2 cellular contexts compared by ENCODE assay signal in the genomic region with DNA sequence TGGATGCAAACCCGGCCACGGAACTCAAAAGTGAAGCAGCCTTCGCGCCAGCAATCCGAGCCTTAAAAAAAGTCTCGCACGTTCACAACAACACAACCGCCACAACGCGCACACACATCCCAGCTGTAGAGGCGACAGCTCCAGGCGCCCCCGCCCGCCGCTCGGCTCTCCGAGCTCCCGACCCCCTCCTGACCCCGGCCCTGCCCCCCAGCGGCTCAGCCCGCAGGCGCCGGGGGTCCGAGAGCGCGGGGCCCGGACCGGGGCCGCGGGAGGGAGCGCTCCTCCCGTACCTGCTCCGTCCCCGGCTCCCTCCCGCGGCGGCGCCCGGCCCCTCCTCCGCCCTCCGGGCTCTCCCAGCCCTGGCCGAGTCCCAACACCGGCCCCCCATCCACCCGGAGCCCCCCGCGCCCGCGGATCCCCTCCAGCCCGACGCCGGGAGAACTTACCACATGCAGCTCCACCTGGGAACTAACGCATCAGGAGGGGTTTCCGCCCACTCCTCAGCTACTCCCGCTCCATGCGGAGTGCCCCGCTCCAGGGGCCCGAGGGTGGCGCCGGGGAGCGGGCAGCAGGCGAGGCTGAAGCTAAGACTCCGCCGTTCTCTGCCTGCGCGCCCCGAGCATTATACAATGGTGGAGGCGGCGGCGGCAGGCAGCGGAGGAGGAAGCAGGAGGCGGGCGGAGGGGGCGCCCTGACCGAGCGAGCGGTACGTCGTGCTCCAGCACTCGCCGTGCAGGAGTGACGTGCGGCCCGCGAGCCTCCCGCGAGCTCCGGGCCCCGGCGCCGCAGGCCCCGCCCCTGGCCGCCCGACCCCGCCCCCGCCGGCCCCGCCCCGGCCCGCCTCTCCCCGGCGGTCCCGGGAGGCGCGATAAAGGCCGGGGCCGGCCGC.
TF ChIP-seq lines count a peak whose summit lies in the region.

A gene with protein sequence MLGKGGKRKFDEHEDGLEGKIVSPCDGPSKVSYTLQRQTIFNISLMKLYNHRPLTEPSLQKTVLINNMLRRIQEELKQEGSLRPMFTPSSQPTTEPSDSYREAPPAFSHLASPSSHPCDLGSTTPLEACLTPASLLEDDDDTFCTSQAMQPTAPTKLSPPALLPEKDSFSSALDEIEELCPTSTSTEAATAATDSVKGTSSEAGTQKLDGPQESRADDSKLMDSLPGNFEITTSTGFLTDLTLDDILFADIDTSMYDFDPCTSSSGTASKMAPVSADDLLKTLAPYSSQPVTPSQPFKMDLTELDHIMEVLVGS (minus strand): TSS at position 740 of the 889 bp plus-strand sequence. CDS start 17,042 bp downstream, outside the sequence.

TF ChIP-seq in HEK293, 187 proteins besides CTCF, POLR2A, EP300 and RAD21 (continued from another document and continues in another):
- TF ChIP-seq, protein P1, sequence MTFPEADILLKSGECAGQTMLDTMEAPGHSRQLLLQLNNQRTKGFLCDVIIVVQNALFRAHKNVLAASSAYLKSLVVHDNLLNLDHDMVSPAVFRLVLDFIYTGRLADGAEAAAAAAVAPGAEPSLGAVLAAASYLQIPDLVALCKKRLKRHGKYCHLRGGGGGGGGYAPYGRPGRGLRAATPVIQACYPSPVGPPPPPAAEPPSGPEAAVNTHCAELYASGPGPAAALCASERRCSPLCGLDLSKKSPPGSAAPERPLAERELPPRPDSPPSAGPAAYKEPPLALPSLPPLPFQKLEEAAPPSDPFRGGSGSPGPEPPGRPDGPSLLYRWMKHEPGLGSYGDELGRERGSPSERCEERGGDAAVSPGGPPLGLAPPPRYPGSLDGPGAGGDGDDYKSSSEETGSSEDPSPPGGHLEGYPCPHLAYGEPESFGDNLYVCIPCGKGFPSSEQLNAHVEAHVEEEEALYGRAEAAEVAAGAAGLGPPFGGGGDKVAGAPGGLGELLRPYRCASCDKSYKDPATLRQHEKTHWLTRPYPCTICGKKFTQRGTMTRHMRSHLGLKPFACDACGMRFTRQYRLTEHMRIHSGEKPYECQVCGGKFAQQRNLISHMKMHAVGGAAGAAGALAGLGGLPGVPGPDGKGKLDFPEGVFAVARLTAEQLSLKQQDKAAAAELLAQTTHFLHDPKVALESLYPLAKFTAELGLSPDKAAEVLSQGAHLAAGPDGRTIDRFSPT (tag by site-specific recombination; IDR thresholded peaks at IDR 0.05) = peak; percentile 39; the same call in 1 of the 2 replicates
- TF ChIP-seq, protein P2, sequence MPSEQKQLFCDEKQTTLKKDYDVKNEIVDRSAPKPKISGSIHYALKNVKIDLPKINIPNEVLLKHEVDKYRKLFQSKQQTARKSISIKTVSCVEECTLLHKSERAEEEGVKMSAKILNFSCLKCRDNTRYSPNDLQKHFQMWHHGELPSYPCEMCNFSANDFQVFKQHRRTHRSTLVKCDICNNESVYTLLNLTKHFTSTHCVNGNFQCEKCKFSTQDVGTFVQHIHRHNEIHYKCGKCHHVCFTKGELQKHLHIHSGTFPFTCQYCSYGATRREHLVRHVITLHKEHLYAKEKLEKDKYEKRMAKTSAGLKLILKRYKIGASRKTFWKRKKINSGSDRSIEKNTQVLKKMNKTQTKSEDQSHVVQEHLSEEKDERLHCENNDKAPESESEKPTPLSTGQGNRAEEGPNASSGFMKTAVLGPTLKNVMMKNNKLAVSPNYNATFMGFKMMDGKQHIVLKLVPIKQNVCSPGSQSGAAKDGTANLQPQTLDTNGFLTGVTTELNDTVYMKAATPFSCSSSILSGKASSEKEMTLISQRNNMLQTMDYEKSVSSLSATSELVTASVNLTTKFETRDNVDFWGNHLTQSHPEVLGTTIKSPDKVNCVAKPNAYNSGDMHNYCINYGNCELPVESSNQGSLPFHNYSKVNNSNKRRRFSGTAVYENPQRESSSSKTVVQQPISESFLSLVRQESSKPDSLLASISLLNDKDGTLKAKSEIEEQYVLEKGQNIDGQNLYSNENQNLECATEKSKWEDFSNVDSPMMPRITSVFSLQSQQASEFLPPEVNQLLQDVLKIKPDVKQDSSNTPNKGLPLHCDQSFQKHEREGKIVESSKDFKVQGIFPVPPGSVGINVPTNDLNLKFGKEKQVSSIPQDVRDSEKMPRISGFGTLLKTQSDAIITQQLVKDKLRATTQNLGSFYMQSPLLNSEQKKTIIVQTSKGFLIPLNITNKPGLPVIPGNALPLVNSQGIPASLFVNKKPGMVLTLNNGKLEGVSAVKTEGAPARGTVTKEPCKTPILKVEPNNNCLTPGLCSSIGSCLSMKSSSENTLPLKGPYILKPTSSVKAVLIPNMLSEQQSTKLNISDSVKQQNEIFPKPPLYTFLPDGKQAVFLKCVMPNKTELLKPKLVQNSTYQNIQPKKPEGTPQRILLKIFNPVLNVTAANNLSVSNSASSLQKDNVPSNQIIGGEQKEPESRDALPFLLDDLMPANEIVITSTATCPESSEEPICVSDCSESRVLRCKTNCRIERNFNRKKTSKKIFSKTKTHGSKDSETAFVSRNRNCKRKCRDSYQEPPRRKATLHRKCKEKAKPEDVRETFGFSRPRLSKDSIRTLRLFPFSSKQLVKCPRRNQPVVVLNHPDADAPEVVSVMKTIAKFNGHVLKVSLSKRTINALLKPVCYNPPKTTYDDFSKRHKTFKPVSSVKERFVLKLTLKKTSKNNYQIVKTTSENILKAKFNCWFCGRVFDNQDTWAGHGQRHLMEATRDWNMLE (tag by site-specific recombination; conservative IDR thresholded peaks at IDR 0.05; ENCODE audit: low read depth) = no peak
- 0 out of 2 replicates have a peak, but pooled peaks have one; percentile 21 for TF ChIP-seq ZNF600 (tag by site-specific recombination; IDR thresholded peaks at IDR 0.05)
- no peak for TF ChIP-seq ZBTB21 (tag by site-specific recombination; IDR thresholded peaks at IDR 0.05)
- no peak for TF ChIP-seq ZNF354C (tag by site-specific recombination; IDR thresholded peaks at IDR 0.05; ENCODE audit: borderline replicate concordance, low read depth)
- TF ChIP-seq ZNF596 (tag by site-specific recombination; IDR thresholded peaks at IDR 0.05) = peak; percentile 32; the same call in 1 of the 2 replicates
- TF ChIP-seq ZNF335 (tag by site-specific recombination; conservative IDR thresholded peaks at IDR 0.05) = 0 out of 2 replicates have a peak, but pooled peaks have one; percentile 40
- peak; percentile 99 for TF ChIP-seq ZNF394 (tag by site-specific recombination; IDR thresholded peaks at IDR 0.05; ENCODE audit: borderline replicate concordance)
- no peak for TF ChIP-seq ZNF621 (tag by site-specific recombination; IDR thresholded peaks at IDR 0.05)
- no peak for TF ChIP-seq SETDB1 (IDR thresholded peaks at IDR 0.05; ENCODE audit: insufficient read length, low read length)
- TF ChIP-seq ZNF175 (tag by site-specific recombination; IDR thresholded peaks at IDR 0.05) = no peak
- TF ChIP-seq GLIS2 (tag by site-specific recombination; IDR thresholded peaks at IDR 0.05) = peak; percentile 91
- TF ChIP-seq, protein P3, sequence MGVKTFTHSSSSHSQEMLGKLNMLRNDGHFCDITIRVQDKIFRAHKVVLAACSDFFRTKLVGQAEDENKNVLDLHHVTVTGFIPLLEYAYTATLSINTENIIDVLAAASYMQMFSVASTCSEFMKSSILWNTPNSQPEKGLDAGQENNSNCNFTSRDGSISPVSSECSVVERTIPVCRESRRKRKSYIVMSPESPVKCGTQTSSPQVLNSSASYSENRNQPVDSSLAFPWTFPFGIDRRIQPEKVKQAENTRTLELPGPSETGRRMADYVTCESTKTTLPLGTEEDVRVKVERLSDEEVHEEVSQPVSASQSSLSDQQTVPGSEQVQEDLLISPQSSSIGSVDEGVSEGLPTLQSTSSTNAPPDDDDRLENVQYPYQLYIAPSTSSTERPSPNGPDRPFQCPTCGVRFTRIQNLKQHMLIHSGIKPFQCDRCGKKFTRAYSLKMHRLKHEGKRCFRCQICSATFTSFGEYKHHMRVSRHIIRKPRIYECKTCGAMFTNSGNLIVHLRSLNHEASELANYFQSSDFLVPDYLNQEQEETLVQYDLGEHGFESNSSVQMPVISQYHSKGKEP (tag by site-specific recombination; IDR thresholded peaks at IDR 0.05) = 0 out of 2 replicates have a peak, but pooled peaks have one; percentile 3
- TF ChIP-seq SCRT2 (tag by site-specific recombination; IDR thresholded peaks at IDR 0.05) = no peak

TF ChIP-seq in SK-N-SH, 30 proteins besides CTCF, POLR2A, EP300 and RAD21 (continued from another document):
- TF ChIP-seq, protein P4, sequence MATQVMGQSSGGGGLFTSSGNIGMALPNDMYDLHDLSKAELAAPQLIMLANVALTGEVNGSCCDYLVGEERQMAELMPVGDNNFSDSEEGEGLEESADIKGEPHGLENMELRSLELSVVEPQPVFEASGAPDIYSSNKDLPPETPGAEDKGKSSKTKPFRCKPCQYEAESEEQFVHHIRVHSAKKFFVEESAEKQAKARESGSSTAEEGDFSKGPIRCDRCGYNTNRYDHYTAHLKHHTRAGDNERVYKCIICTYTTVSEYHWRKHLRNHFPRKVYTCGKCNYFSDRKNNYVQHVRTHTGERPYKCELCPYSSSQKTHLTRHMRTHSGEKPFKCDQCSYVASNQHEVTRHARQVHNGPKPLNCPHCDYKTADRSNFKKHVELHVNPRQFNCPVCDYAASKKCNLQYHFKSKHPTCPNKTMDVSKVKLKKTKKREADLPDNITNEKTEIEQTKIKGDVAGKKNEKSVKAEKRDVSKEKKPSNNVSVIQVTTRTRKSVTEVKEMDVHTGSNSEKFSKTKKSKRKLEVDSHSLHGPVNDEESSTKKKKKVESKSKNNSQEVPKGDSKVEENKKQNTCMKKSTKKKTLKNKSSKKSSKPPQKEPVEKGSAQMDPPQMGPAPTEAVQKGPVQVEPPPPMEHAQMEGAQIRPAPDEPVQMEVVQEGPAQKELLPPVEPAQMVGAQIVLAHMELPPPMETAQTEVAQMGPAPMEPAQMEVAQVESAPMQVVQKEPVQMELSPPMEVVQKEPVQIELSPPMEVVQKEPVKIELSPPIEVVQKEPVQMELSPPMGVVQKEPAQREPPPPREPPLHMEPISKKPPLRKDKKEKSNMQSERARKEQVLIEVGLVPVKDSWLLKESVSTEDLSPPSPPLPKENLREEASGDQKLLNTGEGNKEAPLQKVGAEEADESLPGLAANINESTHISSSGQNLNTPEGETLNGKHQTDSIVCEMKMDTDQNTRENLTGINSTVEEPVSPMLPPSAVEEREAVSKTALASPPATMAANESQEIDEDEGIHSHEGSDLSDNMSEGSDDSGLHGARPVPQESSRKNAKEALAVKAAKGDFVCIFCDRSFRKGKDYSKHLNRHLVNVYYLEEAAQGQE (IDR thresholded peaks at IDR 0.05; ENCODE audit: low read depth, low read length) = no peak
- TF ChIP-seq, protein P5, sequence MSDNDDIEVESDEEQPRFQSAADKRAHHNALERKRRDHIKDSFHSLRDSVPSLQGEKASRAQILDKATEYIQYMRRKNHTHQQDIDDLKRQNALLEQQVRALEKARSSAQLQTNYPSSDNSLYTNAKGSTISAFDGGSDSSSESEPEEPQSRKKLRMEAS (IDR thresholded peaks at IDR 0.05; ENCODE audit: low read depth) = peak; percentile 71
- peak; percentile 87; the same call in 1 of the 2 replicates for TF ChIP-seq TAF1 (IDR thresholded peaks at IDR 0.05; ENCODE audit: borderline replicate concordance, low read depth, low read length)
- peak; percentile 52 for TF ChIP-seq MXI1 (IDR thresholded peaks at IDR 0.05; ENCODE audit: low read depth, low read length)
- no peak for TF ChIP-seq TCF12 (IDR thresholded peaks at IDR 0.05)
- peak; percentile 46 for TF ChIP-seq CHD2 (IDR thresholded peaks at IDR 0.05; ENCODE audit: low read length, partially characterized antibody)
TF ChIP-seq in SK-N-SH: peak in this region for 4.
